In genomic region chr1:247447162-247447909, GRCh38 we compare ENCODE assay signal across 1 cellular context.
TF ChIP-seq lines count a peak whose summit lies in the region.

No MANE protein-coding gene starts in this region.

TF ChIP-seq in GM23338, 12 proteins besides CTCF, POLR2A, EP300 and RAD21:
- TF ChIP-seq EZH2 (IDR thresholded peaks at IDR 0.05; ENCODE audit: low read depth, unreplicated experiment) (no peak), ZNF462 (CRISPR knock-in tag; IDR thresholded peaks at IDR 0.05) (no peak), ETS1 (IDR thresholded peaks at IDR 0.05) (no peak), STAT1 (IDR thresholded peaks at IDR 0.05; ENCODE audit: unreplicated experiment) (no peak), ZNF331 (CRISPR knock-in tag; IDR thresholded peaks at IDR 0.05; ENCODE audit: low read depth) (no peak), CREB1 (CRISPR knock-in tag; IDR thresholded peaks at IDR 0.05; ENCODE audit: low read depth) (no peak), POLR2AphosphoS5 (IDR thresholded peaks at IDR 0.05; ENCODE audit: low read depth) (no peak), NANOG (IDR thresholded peaks at IDR 0.05; ENCODE audit: borderline replicate concordance) (no peak), ZNF114 (CRISPR knock-in tag; IDR thresholded peaks at IDR 0.05) (no peak), REST (IDR thresholded peaks at IDR 0.05; ENCODE audit: unreplicated experiment) (no peak), EZH2phosphoT487 (IDR thresholded peaks at IDR 0.05; ENCODE audit: unreplicated experiment) (no peak), JUNB (IDR thresholded peaks at IDR 0.05; ENCODE audit: unreplicated experiment) (no peak)
